Comparison of ENCODE assay signal across 8 cellular contexts in the genomic region with DNA sequence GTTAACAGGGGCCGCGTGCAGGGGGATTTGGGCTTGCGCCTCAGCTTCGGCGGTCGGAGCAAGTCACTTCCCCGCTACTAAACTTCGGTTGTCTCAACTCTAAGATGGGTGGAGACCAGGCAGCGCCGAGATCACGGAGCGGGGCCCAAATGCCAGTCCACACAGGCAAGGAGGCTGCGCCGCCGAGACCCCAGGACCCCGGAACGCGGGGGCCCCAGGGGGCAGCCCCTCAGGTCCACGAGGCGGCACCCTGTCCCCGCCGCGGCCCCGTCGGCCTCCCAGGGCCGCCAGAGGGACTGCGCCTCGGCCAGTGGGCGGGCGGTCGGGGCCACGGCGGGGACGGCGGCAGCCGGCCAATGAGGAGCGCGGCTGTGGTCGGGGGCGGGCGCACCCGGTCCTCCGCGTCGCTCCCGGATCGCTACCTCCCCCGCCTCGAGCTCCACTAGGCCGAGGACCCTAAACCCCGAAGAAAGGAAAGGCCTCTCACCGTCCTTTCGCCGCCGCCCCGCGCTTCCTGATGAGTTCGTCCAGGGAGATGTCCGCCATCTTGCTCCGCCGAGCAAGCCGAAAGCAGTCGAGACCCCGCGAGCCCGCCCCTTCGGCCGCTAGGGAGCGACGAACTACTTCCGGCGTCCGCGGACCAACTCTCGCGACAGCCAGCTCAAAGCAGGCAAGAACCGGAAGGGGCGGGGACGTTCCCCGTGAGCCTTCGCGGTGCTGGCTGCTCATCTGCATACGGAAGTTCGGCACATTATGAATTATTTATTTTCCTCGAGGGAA. TPM values are rescaled to one million over a fixed set of nuclear protein-coding genes. Genes with fewer than 3 reads are reported as not detected.
DNase-seq lines count a peak whose midpoint lies in the region; ATAC-seq, FAIRE-seq and TF ChIP-seq lines count a peak whose summit lies in the region.

Gene POLDIP3 (minus strand): TSS at position 572 of the 780 bp plus-strand sequence. CDS start 26 bp downstream, at position 546.

- TF ChIP-seq RAD21 in A549 (conservative IDR thresholded peaks at IDR 0.05 in 1 of 2, IDR thresholded peaks at IDR 0.05 in 1 of 2): no peak; a peak in 1 of 5 replicates

- intact Hi-C loops in body of pancreas (cut with DNase I): no loop called here
- intact Hi-C loops in gastrocnemius medialis (cut with DNase I; ENCODE audit: low total_unique reads): loop anchor here (1.0 to 10.0 kb wide), 4 partner anchors 34 to 242 kb away; partner anchors contain the start of gene ARFGAP3

- H3K4me1 ChIP-seq in A549 (peaks cover 25% of the 10 kb centered on the region), body of pancreas (peaks cover 69% of the 10 kb centered on the region), gastrocnemius medialis (peaks cover 48 to 55% of the 10 kb centered on the region in 2 donors)

- TF ChIP-seq CTCF in A549 (IDR thresholded peaks at IDR 0.05): no peak
- TF ChIP-seq CTCF in body of pancreas (IDR thresholded peaks at IDR 0.05): peak in 5 of 7 experiments; percentile 19 to 53 (median 47)
- TF ChIP-seq CTCF in gastrocnemius medialis (IDR thresholded peaks at IDR 0.05 in 4 of 5, conservative IDR thresholded peaks at IDR 0.05 in 1 of 5): peak; percentile 25 to 58 (median 42)

- POLR2A ChIA-PET in A549 (lab: Yijun Ruan, JAX): interaction anchor here (0.6 to 2.0 kb wide), 10 partner anchors 12 to 476 kb away, joined by 3 to 13 read pairs (median 4); partner anchors contain the start of genes CYB5R3 and PACSIN2

- no peak for TF ChIP-seq EP300 in A549 (IDR thresholded peaks at IDR 0.05)

- DNase-seq in A549 (ENCODE audit: low read depth in 1 of 2, low spot score in 1 of 2) (peak; percentile 81 to 97), NCI-H2107 treated with DMSO at 0.1 percent for 48 hours (lab: John Stamatoyannopoulos, UW; ENCODE audit: unreplicated experiment) (peak; percentile 91), body of pancreas (peak; percentile 99 to 100 (median 100)), iPS DF 4.7 (ENCODE audit: extremely low read depth, low spot score) (peak; percentile 64), gastrocnemius medialis (peak; percentile 98 to 99)

- 1% methylated on average over 11 of the region's 85 CpGs for WGBS in A549 (ENCODE audit: missing lambda C conversion rate)
- 0% methylated on average over 17 to 80 of the region's 85 CpGs for WGBS in body of pancreas, 2 donors

- in situ Hi-C loops in gastrocnemius medialis (cut with MboI; ENCODE audit: low sequenced_read_pairs in 4 of 4): no loop called here

- TF ChIP-seq POLR2A in A549 (IDR thresholded peaks at IDR 0.05; ENCODE audit: low read length) (0 out of 2 replicates have a peak, but pooled peaks have one; percentile 31), GM18526 (IDR thresholded peaks at IDR 0.05; ENCODE audit: extremely low read depth, insufficient read length) (peak; percentile 52), body of pancreas (IDR thresholded peaks at IDR 0.05) (peak in 1 of 3 donors; percentile 48), gastrocnemius medialis (IDR thresholded peaks at IDR 0.05) (peak; percentile 36 to 86)

- H3K4me2 ChIP-seq in A549: peak within 1 kb of the TSS; percentile 96

- no peaks in the 10 kb centered on the region for H3K9me3 ChIP-seq in A549
- no peaks in the 10 kb centered on the region for H3K9me3 ChIP-seq in body of pancreas
- no peaks in the 10 kb centered on the region for H3K9me3 ChIP-seq in gastrocnemius medialis

- H3K36me3 ChIP-seq in body of pancreas (replicated peaks in 1 of 2; ENCODE audit: insufficient read depth in 1 of 2, low read depth in 2 of 2) (peaks cover 0 to under 1% of the 10 kb centered on the region in 2 donors), gastrocnemius medialis (peaks cover 0 to 8% of the 10 kb centered on the region in 2 donors)

- CTCF ChIA-PET in A549 (lab: Yijun Ruan, JAX): interaction anchor here (1.3 to 2.0 kb wide), 2 partner anchors 253 kb away, joined by 4 to 7 read pairs; no protein-coding TSS in a partner anchor

- peak within 1 kb of the TSS; percentile 93 for H3K4me3 ChIP-seq in A549
- peak within 1 kb of the TSS; percentile 40 to 55 for H3K4me3 ChIP-seq in body of pancreas
- peak within 1 kb of the TSS; percentile 78 to 86 (median 80) for H3K4me3 ChIP-seq in gastrocnemius medialis

- H3K27ac ChIP-seq in A549 (peak within 1 kb of the TSS; percentile 91 to 98), body of pancreas (peak within 1 kb of the TSS; percentile 92 to 98 (median 94)), gastrocnemius medialis (peak within 1 kb of the TSS; percentile 90 to 96 (median 94))

- FAIRE-seq in A549 (lab: Jason Lieb, UNC) (no peak), TTC549 (lab: Jason Lieb, UNC) (peak; percentile 89)

- ATAC-seq in A549 (peak; percentile 83 to 84), HG03066 (IDR thresholded peaks at IDR 0.05; ENCODE audit: low read depth, unreplicated experiment) (peak; percentile 63), body of pancreas (peak; percentile 91), gastrocnemius medialis (peak; percentile 82 to 87)

- H3K27me3 ChIP-seq in body of pancreas (no peaks in the 10 kb centered on the region), gastrocnemius medialis (no peaks in the 10 kb centered on the region)

TF ChIP-seq in A549, 52 proteins besides CTCF, POLR2A, EP300 and RAD21:
- TF ChIP-seq ESRRA (IDR thresholded peaks at IDR 0.05; ENCODE audit: borderline replicate concordance, low read length): no peak
- TF ChIP-seq ELK1 (IDR thresholded peaks at IDR 0.05; ENCODE audit: low read depth, low read length): peak; percentile 43; the same call in 1 of the 2 replicates
- no peak for TF ChIP-seq JUNB (IDR thresholded peaks at IDR 0.05)
- peak; percentile 17; the same call in 1 of the 2 replicates for TF ChIP-seq TP53 (CRISPR knock-in tag; IDR thresholded peaks at IDR 0.05)
- peak; percentile 69; the same call in 1 of the 2 replicates for TF ChIP-seq PHF8 (IDR thresholded peaks at IDR 0.05; ENCODE audit: borderline replicate concordance, low read depth)
- TF ChIP-seq, protein P1, sequence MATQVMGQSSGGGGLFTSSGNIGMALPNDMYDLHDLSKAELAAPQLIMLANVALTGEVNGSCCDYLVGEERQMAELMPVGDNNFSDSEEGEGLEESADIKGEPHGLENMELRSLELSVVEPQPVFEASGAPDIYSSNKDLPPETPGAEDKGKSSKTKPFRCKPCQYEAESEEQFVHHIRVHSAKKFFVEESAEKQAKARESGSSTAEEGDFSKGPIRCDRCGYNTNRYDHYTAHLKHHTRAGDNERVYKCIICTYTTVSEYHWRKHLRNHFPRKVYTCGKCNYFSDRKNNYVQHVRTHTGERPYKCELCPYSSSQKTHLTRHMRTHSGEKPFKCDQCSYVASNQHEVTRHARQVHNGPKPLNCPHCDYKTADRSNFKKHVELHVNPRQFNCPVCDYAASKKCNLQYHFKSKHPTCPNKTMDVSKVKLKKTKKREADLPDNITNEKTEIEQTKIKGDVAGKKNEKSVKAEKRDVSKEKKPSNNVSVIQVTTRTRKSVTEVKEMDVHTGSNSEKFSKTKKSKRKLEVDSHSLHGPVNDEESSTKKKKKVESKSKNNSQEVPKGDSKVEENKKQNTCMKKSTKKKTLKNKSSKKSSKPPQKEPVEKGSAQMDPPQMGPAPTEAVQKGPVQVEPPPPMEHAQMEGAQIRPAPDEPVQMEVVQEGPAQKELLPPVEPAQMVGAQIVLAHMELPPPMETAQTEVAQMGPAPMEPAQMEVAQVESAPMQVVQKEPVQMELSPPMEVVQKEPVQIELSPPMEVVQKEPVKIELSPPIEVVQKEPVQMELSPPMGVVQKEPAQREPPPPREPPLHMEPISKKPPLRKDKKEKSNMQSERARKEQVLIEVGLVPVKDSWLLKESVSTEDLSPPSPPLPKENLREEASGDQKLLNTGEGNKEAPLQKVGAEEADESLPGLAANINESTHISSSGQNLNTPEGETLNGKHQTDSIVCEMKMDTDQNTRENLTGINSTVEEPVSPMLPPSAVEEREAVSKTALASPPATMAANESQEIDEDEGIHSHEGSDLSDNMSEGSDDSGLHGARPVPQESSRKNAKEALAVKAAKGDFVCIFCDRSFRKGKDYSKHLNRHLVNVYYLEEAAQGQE (IDR thresholded peaks at IDR 0.05): peak; percentile 93
- no peak for TF ChIP-seq FOSB (CRISPR knock-in tag; IDR thresholded peaks at IDR 0.05)
- no peak for TF ChIP-seq HMGXB4 (CRISPR knock-in tag; IDR thresholded peaks at IDR 0.05; ENCODE audit: borderline replicate concordance)
- no peak for TF ChIP-seq HOXB5 (CRISPR knock-in tag; IDR thresholded peaks at IDR 0.05)
- peak; percentile 97 for TF ChIP-seq CHD2 (IDR thresholded peaks at IDR 0.05; ENCODE audit: low read length, partially characterized antibody)

RNA-seq across cellular contexts. Expression of gene POLDIP3, which starts in this region (rescaled TPM):
- polyA plus RNA-seq in A549 (2011; rRNA removed) (31.8 and 42.0 TPM in 2 replicates), A549 (2017; fragmentation: RNase III; extraction: RNeasy Plus Mini Kit Qiagen cat#74134 plus additional on column Dnase treatment) (29.8 to 31.5 TPM (median 31.0 TPM) in 3 replicates)
- polyA plus RNA-seq in A549 (2012; cell fraction: cytosol; rRNA removed): 23.8 and 30.2 TPM in 2 replicates
- polyA plus RNA-seq in A549 (2012; cell fraction: nucleus; rRNA removed): 27.7 and 37.2 TPM in 2 replicates
- 33.8 and 34.7 TPM in 2 replicates for polyA minus RNA-seq in A549 (2011; rRNA and poly(A)+ RNA removed)
- total RNA-seq in body of pancreas (10 to 100 TPM; 23.1 to 30.6 TPM), gastrocnemius medialis (10 to 100 TPM; 19.7 to 28.7 (median 23.0) TPM)

Comparison
In these comparisons a context has a peak if more than half of its experiments do, and no peak if none do; other contexts are left out.
1. Peak in every context shown above with its lines: DNase-seq, ATAC-seq, H3K4me3 ChIP-seq and H3K27ac ChIP-seq.